15 cellular contexts compared by ENCODE assay signal in genomic region chr3:121739902-121740301, GRCh38. TPM values are rescaled to one million over a fixed set of nuclear protein-coding genes. Genes with fewer than 3 reads are reported as not detected.
DNase-seq lines count a peak whose midpoint lies in the region; ATAC-seq, FAIRE-seq and TF ChIP-seq lines count a peak whose summit lies in the region.
"Had no signal": no experiment of that assay in that cellular context is flagged by ENCODE, and none has a peak within 500 bp of the region (broad histone marks: within the 10 kb centered on the region; RNA-seq: fewer than 3 reads in every experiment).

No MANE protein-coding gene starts in this region.

- H3K4me3 ChIP-seq in DND-41 (ENCODE audit: low read depth in 1 of 2, low read length in 2 of 2): no peak overlapping the region
- H3K4me3 ChIP-seq: PC-9 had no signal

- H3K36me3 ChIP-seq in DND-41 (ENCODE audit: insufficient read depth, low read length): peaks cover 2% of the 10 kb centered on the region; the same call in 1 of the 2 replicates

- H3K27ac ChIP-seq in DND-41 (ENCODE audit: low read length): no peak overlapping the region
- H3K27ac ChIP-seq: PC-9 had no signal

- DNase-seq in DND-41 (peak; percentile 23), GF-D8 (lab: John Stamatoyannopoulos, UW) (peak; percentile 15), MV-4-11 (lab: John Stamatoyannopoulos, UW) (peak; percentile 33), myocyte (ENCODE audit: low read depth) (peak; percentile 63), HFFc6 (no peak), RCC 7860 (ENCODE audit: low spot score) (no peak)
- DNase-seq: MM.1S, NCI-H1436, NCI-H2029, NCI-H2171, NCI-H446 treated with DMSO at 0.1 percent for 48 hours, PC-9 had no signal

- no peak overlapping the region for H2AFZ ChIP-seq in DND-41 (ENCODE audit: low read depth, low read length)
- H2AFZ ChIP-seq: PC-9 had no signal

- H3K36me3 Mint-ChIP-seq in HFFc6 (ENCODE audit: low read depth): peaks cover 22% of the 10 kb centered on the region

- no peak for FAIRE-seq in RCC 7860 (lab: Jason Lieb, UNC)
- FAIRE-seq: H54, HepG2 had no signal

- peaks cover 7% of the 10 kb centered on the region for H3K4me1 ChIP-seq in DND-41 (ENCODE audit: insufficient read depth, low read length)

- peaks cover 24% of the 10 kb centered on the region for H3K4me1 Mint-ChIP-seq in HFFc6 (ENCODE audit: low read depth)

- H3K79me2 ChIP-seq in DND-41 (ENCODE audit: insufficient read depth, low read length): peaks cover 38% of the 10 kb centered on the region

- no peak overlapping the region for H3K27ac Mint-ChIP-seq in HFFc6

- TF ChIP-seq CTCF in DND-41 (IDR thresholded peaks at IDR 0.05; ENCODE audit: borderline replicate concordance, extremely low read depth, low read length, poor library complexity, severe bottlenecking): no peak
- no peak for TF ChIP-seq CTCF in HFFc6 (IDR thresholded peaks at IDR 0.05)

- H3K27me3 ChIP-seq in DND-41 (ENCODE audit: insufficient read depth, low read length, poor library complexity): no peaks in the 10 kb centered on the region

- H4K20me1 ChIP-seq in DND-41 (ENCODE audit: insufficient read depth, low read length): peaks cover 4% of the 10 kb centered on the region; the same call in 1 of the 2 replicates

- no peak overlapping the region for H3K4me3 Mint-ChIP-seq in HFFc6

- no peak overlapping the region for H3K9ac ChIP-seq in DND-41 (ENCODE audit: low read depth, low read length)

- ATAC-seq in DND-41 (ENCODE audit: insufficient read depth, low read depth): peak; percentile 89
- no peak for ATAC-seq in HG03196 (IDR thresholded peaks at IDR 0.05; ENCODE audit: unreplicated experiment)
- ATAC-seq: HepG2 had no signal

- peaks cover 4% of the 10 kb centered on the region for H3K9me3 Mint-ChIP-seq in HFFc6

- H3K4me2 ChIP-seq in DND-41 (ENCODE audit: insufficient read depth, low read length): no peak overlapping the region
- H3K4me2 ChIP-seq: PC-9 had no signal

- no peaks in the 10 kb centered on the region for H3K9me3 ChIP-seq in DND-41 (ENCODE audit: insufficient read depth, low read length, severe bottlenecking)

- no peaks in the 10 kb centered on the region for H3K27me3 Mint-ChIP-seq in HFFc6 (ENCODE audit: insufficient read depth)

RNA-seq across cellular contexts. Expression of gene GOLGB1, which starts 9.6 kb away (rescaled TPM):
- total RNA-seq in myocyte: 47.5 and 48.1 TPM in 2 replicates
- polyA plus RNA-seq in myocyte (2012): 13.2 TPM
- total RNA-seq in HFFc6 (2021; fragmentation: NEBNext Ultra II Directional; extraction: Animal tissue kit (Norgen Biotek cat#: 25700)): 10 to 100 TPM; 33.5 to 43.9 (median 37.4) TPM

Comparison
In these comparisons a context has a peak if more than half of its experiments do, and no peak if none do; other contexts are left out.
1. DNase-seq: peak in DND-41 (single experiment), GF-D8 (single experiment), MV-4-11 (single experiment) and myocyte (single experiment); none in HFFc6 (single experiment) and RCC 7860 (single experiment).